9 cellular contexts compared by ENCODE assay signal in the genomic region with DNA sequence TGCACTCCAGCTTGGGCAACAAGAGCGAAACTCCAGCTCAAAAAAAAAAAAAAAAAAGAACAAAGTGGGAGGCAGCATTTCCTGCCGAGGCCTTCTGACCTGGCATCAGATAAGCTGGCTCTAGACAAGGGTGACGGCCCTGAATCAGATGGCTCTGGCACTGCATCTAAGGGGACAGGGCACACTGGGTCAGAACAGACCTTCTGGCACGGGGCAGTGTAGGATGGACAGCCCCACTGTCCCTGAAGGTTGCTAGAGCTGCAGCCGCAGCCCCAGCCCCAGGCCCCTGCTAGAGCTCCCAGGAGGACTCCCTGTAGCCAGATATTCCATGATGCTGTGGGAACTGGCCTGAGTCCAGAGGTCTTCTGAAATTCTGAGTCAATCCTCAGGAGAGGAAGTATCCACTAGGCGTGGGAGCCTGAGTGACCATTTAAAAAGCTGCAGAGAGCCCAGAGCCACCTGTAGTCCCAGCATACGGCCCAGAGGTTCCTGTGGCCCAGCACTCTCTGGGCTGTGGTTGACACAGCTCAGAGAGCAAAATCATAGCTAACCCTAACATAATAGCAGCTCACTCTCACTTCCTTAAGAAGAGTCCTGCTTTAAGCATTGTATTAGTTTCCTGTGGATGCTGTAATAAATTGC.
A peak's percentile ranks its signal among the peaks of the same experiment; 100 is the strongest.
DNase-seq lines count a peak whose midpoint lies in the region; ATAC-seq and TF ChIP-seq lines count a peak whose summit lies in the region.
"Had no signal": no experiment of that assay in that cellular context is flagged by ENCODE, and none has a peak within 500 bp of the region (broad histone marks: within the 10 kb centered on the region; RNA-seq: fewer than 3 reads in every experiment).

No MANE protein-coding gene starts in this region.

- DNase-seq in SK-N-SH (peak; percentile 44), lower lobe of right lung (no peak), NCI-H1436 treated with DMSO at 0.1 percent for 48 hours (lab: John Stamatoyannopoulos, UW) (no peak)
- no peak for DNase-seq in activated CD4-positive, alpha-beta memory T cell treated with anti-CD3 and anti-CD28 coated beads for 36 hours
- no peak for DNase-seq in activated CD4-positive, alpha-beta T cell treated with anti-CD3 and anti-CD28 coated beads for 1 hour
- no peak for DNase-seq in activated CD4-positive, CD25-positive, alpha-beta regulatory T cell treated with anti-CD3 and anti-CD28 coated beads, Interleukin-2, amount 50 U/mL, for 72 hours

- H3K36me3 ChIP-seq in SK-N-SH (replicated peaks in 1 of 2; ENCODE audit: control insufficient read depth in 1 of 2, insufficient read depth in 2 of 2, low read length in 1 of 2) (no peaks in the 10 kb centered on the region), lower lobe of right lung (no peaks in the 10 kb centered on the region)
- H3K36me3 ChIP-seq: SJCRH30 had no signal

- no peaks in the 10 kb centered on the region for H3K36me3 Mint-ChIP-seq in activated CD4-positive, alpha-beta memory T cell treated with anti-CD3 and anti-CD28 coated beads for 36 hours

- ATAC-seq in GM18868 (IDR thresholded peaks at IDR 0.05; ENCODE audit: unreplicated experiment) (peak; percentile 99), HG02884 (IDR thresholded peaks at IDR 0.05; ENCODE audit: unreplicated experiment) (peak; percentile 99), lower lobe of right lung (peak; percentile 31 to 55)

- POLR2A ChIA-PET in SK-N-SH (lab: Yijun Ruan, JAX): no interaction called here
- POLR2A ChIA-PET in activated CD4-positive, alpha-beta memory T cell treated with anti-CD3 and anti-CD28 coated beads for 36 hours (lab: Charles Lee): no interaction called here

- no peaks in the 10 kb centered on the region for H3K9me2 ChIP-seq in SK-N-SH

- H3F3A ChIP-seq in SK-N-SH (replicated peaks; ENCODE audit: insufficient read depth): no peaks in the 10 kb centered on the region

- H3K9me3 ChIP-seq in SK-N-SH (no peaks in the 10 kb centered on the region), lower lobe of right lung (no peaks in the 10 kb centered on the region)
- H3K9me3 ChIP-seq: SJCRH30 had no signal

- no peaks in the 10 kb centered on the region for H3K4me1 Mint-ChIP-seq in activated CD4-positive, alpha-beta memory T cell treated with anti-CD3 and anti-CD28 coated beads for 36 hours (ENCODE audit: low read depth)

- peak overlapping the region; percentile 43; the same call in 1 of the 2 replicates for H2AFZ ChIP-seq in SK-N-SH (ENCODE audit: low read depth)

- H3K4me2 ChIP-seq in SK-N-SH: no peak overlapping the region

- H3K79me2 ChIP-seq in SK-N-SH (ENCODE audit: insufficient read depth): no peaks in the 10 kb centered on the region

- no peak overlapping the region for H3K4me3 Mint-ChIP-seq in activated CD4-positive, alpha-beta memory T cell treated with anti-CD3 and anti-CD28 coated beads for 36 hours

- H3K27ac Mint-ChIP-seq in activated CD4-positive, alpha-beta memory T cell treated with anti-CD3 and anti-CD28 coated beads for 36 hours: no peak overlapping the region

- H3K9me3 Mint-ChIP-seq in activated CD4-positive, alpha-beta memory T cell treated with anti-CD3 and anti-CD28 coated beads for 36 hours: no peaks in the 10 kb centered on the region

- intact Hi-C loops in lower lobe of right lung (cut with DNase I): no loop called here
- intact Hi-C loops in activated CD4-positive, alpha-beta memory T cell treated with anti-CD3 and anti-CD28 coated beads for 36 hours (cut with micrococcal nuclease): no loop called here

- no peak for TF ChIP-seq CTCF in SK-N-SH (IDR thresholded peaks at IDR 0.05)
- no peak for TF ChIP-seq CTCF in lower lobe of right lung (IDR thresholded peaks at IDR 0.05)

- no peaks in the 10 kb centered on the region for H3K27me3 Mint-ChIP-seq in activated CD4-positive, alpha-beta memory T cell treated with anti-CD3 and anti-CD28 coated beads for 36 hours

- H3K4me1 ChIP-seq in SK-N-SH (ENCODE audit: control insufficient read depth in 1 of 2, insufficient read depth in 2 of 2, low read depth in 1 of 2, low read length in 1 of 2) (no peaks in the 10 kb centered on the region; a peak in 1 of 4 replicates), lower lobe of right lung (no peaks in the 10 kb centered on the region)
- H3K4me1 ChIP-seq: SJCRH30 had no signal

- H3K27me3 ChIP-seq in SK-N-SH (ENCODE audit: insufficient read depth): no peaks in the 10 kb centered on the region
- no peaks in the 10 kb centered on the region for H3K27me3 ChIP-seq in lower lobe of right lung (ENCODE audit: low read depth)

- WGBS in SK-N-SH (ENCODE audit: low lambda C conversion rate): 56% methylated on average over 5 of the region's 7 CpGs

- no peaks in the 10 kb centered on the region for H4K20me1 ChIP-seq in SK-N-SH (ENCODE audit: insufficient read depth)

- TF ChIP-seq RAD21 in SK-N-SH (IDR thresholded peaks at IDR 0.05; ENCODE audit: low read length): no peak

- no peak for TF ChIP-seq EP300 in SK-N-SH (IDR thresholded peaks at IDR 0.05; ENCODE audit: borderline replicate concordance in 1 of 2, low read depth in 1 of 2, low read length in 1 of 2)

- H3K4me3 ChIP-seq in SK-N-SH (ENCODE audit: low read depth in 2 of 2, low read length in 1 of 2): no peak overlapping the region
- H3K4me3 ChIP-seq in lower lobe of right lung: no peak overlapping the region
- H3K4me3 ChIP-seq: SJCRH30 had no signal

- no peak overlapping the region; a peak in 1 of 4 replicates for H3K27ac ChIP-seq in SK-N-SH (ENCODE audit: low read depth in 2 of 2, low read length in 1 of 2)
- H3K27ac ChIP-seq in lower lobe of right lung: no peak overlapping the region
- H3K27ac ChIP-seq: SJCRH30 had no signal

- H3K9ac ChIP-seq in SK-N-SH: no peak overlapping the region

- CTCF ChIA-PET in SK-N-SH (lab: Yijun Ruan, JAX): interaction anchor here (1.2 to 1.5 kb wide), 2 partner anchors 78 to 195 kb away, joined by 3 to 6 read pairs; no protein-coding TSS in a partner anchor
- CTCF ChIA-PET in activated CD4-positive, alpha-beta memory T cell treated with anti-CD3 and anti-CD28 coated beads for 36 hours (lab: Charles Lee): interaction anchor here (1.5 kb wide), 1 partner anchor 78 kb away, joined by 10 read pairs; no protein-coding TSS in a partner anchor

TF ChIP-seq in SK-N-SH, 30 proteins besides CTCF, POLR2A, EP300 and RAD21:
- TF ChIP-seq POLR2AphosphoS5 (IDR thresholded peaks at IDR 0.05; ENCODE audit: low read depth, low read length) (no peak), GABPA (IDR thresholded peaks at IDR 0.05; ENCODE audit: low read depth) (no peak), TEAD4 (IDR thresholded peaks at IDR 0.05; ENCODE audit: borderline replicate concordance, insufficient read depth) (no peak), FOSL2 (IDR thresholded peaks at IDR 0.05; ENCODE audit: borderline replicate concordance, low read depth) (no peak), JUND (IDR thresholded peaks at IDR 0.05) (no peak)

Comparison
In these comparisons a context has a peak if more than half of its experiments do, and no peak if none do; other contexts are left out.
1. ATAC-seq: peak in every context shown above with its lines; median percentile 99 in GM18868; 99 in HG02884; 43 in lower lobe of right lung.